Comparison of ENCODE assay signal across 8 cellular contexts in genomic region chr9:34328983-34329832, GRCh38. TPM values are rescaled to one million over a fixed set of nuclear protein-coding genes. Genes with fewer than 3 reads are reported as not detected.
DNase-seq lines count a peak whose midpoint lies in the region; ATAC-seq and TF ChIP-seq lines count a peak whose summit lies in the region.

Gene KIF24, minus strand, starts transcription at chr9:34329268. Its CDS starts 17,922 bp downstream, at chr9:34311346.
Gene NUDT2, plus strand, starts transcription at chr9:34329569. Its CDS starts 9,471 bp downstream, at chr9:34339040.

- H3K27ac Mint-ChIP-seq in activated CD4-positive, alpha-beta T cell treated with anti-CD3 and anti-CD28 coated beads, Interleukin-2, amount 10 ng/mL, durations not matched to agents 24 days and 14 days: peak within 1 kb of the TSS; percentile 97

- peak within 1 kb of the TSS; percentile 86 to 95 (median 89) for H3K4me2 ChIP-seq in BLaER1 treated with 17β-estradiol and CSF1 and Interleukin-3, amounts not matched to agents 10 nM and 100 nM

- ATAC-seq in GM19328 (IDR thresholded peaks at IDR 0.05; ENCODE audit: unreplicated experiment) (peak; percentile 95), HG03469 (IDR thresholded peaks at IDR 0.05; ENCODE audit: unreplicated experiment) (peak; percentile 84)

- H3K36me3 ChIP-seq in BLaER1 treated with 17β-estradiol and CSF1 and Interleukin-3, amounts not matched to agents 10 nM and 100 nM: peaks cover 0 to 6% (median 0%) of the 10 kb centered on the region in 11 experiments; a peak in 1 of 22 replicates
- no peaks in the 10 kb centered on the region for H3K36me3 ChIP-seq in colonic mucosa

- H3K9me3 Mint-ChIP-seq in activated CD4-positive, alpha-beta T cell treated with anti-CD3 and anti-CD28 coated beads, Interleukin-2, amount 10 ng/mL, durations not matched to agents 24 days and 14 days: no peaks in the 10 kb centered on the region

- DNase-seq in NCI-H526 (lab: John Stamatoyannopoulos, UW) (peak; percentile 100), colonic mucosa (peak; percentile 98)
- DNase-seq in activated CD4-positive, alpha-beta T cell treated with anti-CD3 and anti-CD28 coated beads, Interleukin-2, amount 10 ng/mL, durations not matched to agents 24 days and 14 days: peak; percentile 99
- DNase-seq in stimulated activated CD4-positive, alpha-beta T cell treated with anti-CD3 and anti-CD28 coated beads, Interleukin-1b, Interleukin-23, amount 100 ng/mL, for 24 hours (ENCODE audit: low read depth in 4 of 4, low spot score in 1 of 4): peak; percentile 84 to 92 (median 90)

- no peaks in the 10 kb centered on the region for H3K27me3 ChIP-seq in BLaER1 treated with 17β-estradiol and CSF1 and Interleukin-3, amounts not matched to agents 10 nM and 100 nM
- H3K27me3 ChIP-seq in colonic mucosa (no peaks in the 10 kb centered on the region), layer of hippocampus (ENCODE audit: control insufficient read depth, insufficient read depth, low read length) (no peaks in the 10 kb centered on the region)

- no peaks in the 10 kb centered on the region for H3K9me3 ChIP-seq in BLaER1 treated with 17β-estradiol and CSF1 and Interleukin-3, amounts not matched to agents 10 nM and 100 nM (replicated peaks in 1 of 11)
- H3K9me3 ChIP-seq in colonic mucosa: no peaks in the 10 kb centered on the region

- peak within 1 kb of the TSS; percentile 89 for H3K4me3 Mint-ChIP-seq in activated CD4-positive, alpha-beta T cell treated with anti-CD3 and anti-CD28 coated beads, Interleukin-2, amount 10 ng/mL, durations not matched to agents 24 days and 14 days

- intact Hi-C loops in activated CD4-positive, alpha-beta T cell treated with anti-CD3 and anti-CD28 coated beads, Interleukin-2, amount 10 ng/mL, durations not matched to agents 24 days and 14 days (cut with micrococcal nuclease): loop anchor here (1.0 to 2.0 kb wide), 6 partner anchors 48 to 512 kb away; partner anchors contain the start of genes DCAF12, MYORG, UBAP1 and UBAP2
- intact Hi-C loops in colonic mucosa (cut with DNase I): no loop called here

- no peaks in the 10 kb centered on the region for H3K36me3 Mint-ChIP-seq in activated CD4-positive, alpha-beta T cell treated with anti-CD3 and anti-CD28 coated beads, Interleukin-2, amount 10 ng/mL, durations not matched to agents 24 days and 14 days (ENCODE audit: low read depth)

- TF ChIP-seq CTCF in colonic mucosa (IDR thresholded peaks at IDR 0.05): no peak

- H3K4me1 ChIP-seq in BLaER1 treated with 17β-estradiol and CSF1 and Interleukin-3, amounts not matched to agents 10 nM and 100 nM: peaks cover 34 to 57% (median 45%) of the 10 kb centered on the region in 10 experiments
- no peaks in the 10 kb centered on the region for H3K4me1 ChIP-seq in colonic mucosa

- H3K27ac ChIP-seq in BLaER1 treated with 17β-estradiol and CSF1 and Interleukin-3, amounts not matched to agents 10 nM and 100 nM: peak within 1 kb of the TSS; percentile 83 to 96 (median 91)
- H3K27ac ChIP-seq in colonic mucosa (peak within 1 kb of the TSS; percentile 98), layer of hippocampus (ENCODE audit: low read depth, low read length) (peak within 1 kb of the TSS; percentile 94)

- peak within 1 kb of the TSS; percentile 78 to 95 (median 84) for H3K4me3 ChIP-seq in BLaER1 treated with 17β-estradiol and CSF1 and Interleukin-3, amounts not matched to agents 10 nM and 100 nM
- H3K4me3 ChIP-seq in colonic mucosa: peak within 1 kb of the TSS; percentile 81

- H4K20me1 ChIP-seq in BLaER1 treated with 17β-estradiol and CSF1 and Interleukin-3, amounts not matched to agents 10 nM and 100 nM: peaks cover 0 to 7% (median 0%) of the 10 kb centered on the region in 11 experiments; a peak in 2 of 22 replicates

- peaks cover 32% of the 10 kb centered on the region for H3K4me1 Mint-ChIP-seq in activated CD4-positive, alpha-beta T cell treated with anti-CD3 and anti-CD28 coated beads, Interleukin-2, amount 10 ng/mL, durations not matched to agents 24 days and 14 days

- H3K9ac ChIP-seq in BLaER1 treated with 17β-estradiol and CSF1 and Interleukin-3, amounts not matched to agents 10 nM and 100 nM: peak within 1 kb of the TSS; percentile 91 to 98 (median 94)
- H3K9ac ChIP-seq in colonic mucosa (ENCODE audit: low read depth in 2 of 2, low read length in 2 of 2): peak within 1 kb of the TSS; percentile 86 to 99

- no peaks in the 10 kb centered on the region for H3K27me3 Mint-ChIP-seq in activated CD4-positive, alpha-beta T cell treated with anti-CD3 and anti-CD28 coated beads, Interleukin-2, amount 10 ng/mL, durations not matched to agents 24 days and 14 days

RNA-seq across cellular contexts. Expression of gene KIF24, which starts in this region (rescaled TPM):
- 5.9 and 6.2 TPM in 2 replicates for total RNA-seq in activated CD4-positive, alpha-beta T cell treated with anti-CD3 and anti-CD28 coated beads, Interleukin-2, amount 10 ng/mL, durations not matched to agents 24 days and 14 days
- total RNA-seq in colonic mucosa: 1 to 10 TPM; 2.2 to 7.3 TPM

RNA-seq across cellular contexts. Expression of gene NUDT2, which starts in this region (rescaled TPM):
- total RNA-seq in activated CD4-positive, alpha-beta T cell treated with anti-CD3 and anti-CD28 coated beads, Interleukin-2, amount 10 ng/mL, durations not matched to agents 24 days and 14 days: 30.4 and 31.9 TPM in 2 replicates
- 10 to 100 TPM; 25.6 to 28.4 TPM for total RNA-seq in colonic mucosa

Comparison
In these comparisons a context has a peak if more than half of its experiments do, and no peak if none do; other contexts are left out.
1. Peak in every context shown above with its lines: DNase-seq, ATAC-seq, H3K4me3 ChIP-seq and H3K27ac ChIP-seq.